ENCODE assay signal across 1 cellular context in genomic region chr9:682633-683508, GRCh38.
TF ChIP-seq lines count a peak whose summit lies in the region.

No MANE protein-coding gene starts in this region.

TF ChIP-seq in HepG2, 621 proteins besides CTCF, POLR2A, EP300 and RAD21 (continued from another document and continues in another):
- TF ChIP-seq REST (IDR thresholded peaks at IDR 0.05; ENCODE audit: borderline replicate concordance in 1 of 2, low read depth in 1 of 2, low read length in 2 of 2) (0 out of 4 replicates have a peak, but pooled peaks of 1 of the 2 experiments have one; percentile 47), ZUFSP (CRISPR knock-in tag; IDR thresholded peaks at IDR 0.05; ENCODE audit: borderline replicate concordance) (no peak), CEBPB (IDR thresholded peaks at IDR 0.05; ENCODE audit: borderline replicate concordance, low read depth, low read length) (peak; percentile 69; the same call in 1 of the 2 replicates), HMGXB3 (CRISPR knock-in tag; IDR thresholded peaks at IDR 0.05; ENCODE audit: borderline replicate concordance) (peak; percentile 71; the same call in 1 of the 2 replicates), NCOA1 (CRISPR knock-in tag; IDR thresholded peaks at IDR 0.05) (peak; percentile 96), HOXD1 (CRISPR knock-in tag; IDR thresholded peaks at IDR 0.05) (0 out of 2 replicates have a peak, but pooled peaks have one; percentile 58), ZNF546 (CRISPR knock-in tag; conservative IDR thresholded peaks at IDR 0.05) (0 out of 2 replicates have a peak, but pooled peaks have one; percentile 39), SYNCRIP (IDR thresholded peaks at IDR 0.05; ENCODE audit: insufficient read depth, low read depth, low read length) (no peak), ZNF781 (CRISPR knock-in tag; IDR thresholded peaks at IDR 0.05; ENCODE audit: borderline replicate concordance, not compliant biosample characterization) (peak; percentile 54), SP2 (CRISPR knock-in tag; IDR thresholded peaks at IDR 0.05) (no peak), DR1 (CRISPR knock-in tag; IDR thresholded peaks at IDR 0.05) (no peak; the same call in 1 of the 2 replicates), ZNF232 (CRISPR knock-in tag; IDR thresholded peaks at IDR 0.05; ENCODE audit: borderline replicate concordance) (no peak), ZNF124 (CRISPR knock-in tag; IDR thresholded peaks at IDR 0.05) (no peak; the same call in 1 of the 2 replicates), ZSCAN25 (CRISPR knock-in tag; IDR thresholded peaks at IDR 0.05) (no peak), THAP11 (CRISPR knock-in tag; IDR thresholded peaks at IDR 0.05) (peak; percentile 74), MBNL3 (CRISPR knock-in tag; conservative IDR thresholded peaks at IDR 0.05) (no peak), HNRNPUL1 (IDR thresholded peaks at IDR 0.05; ENCODE audit: low read depth, low read length) (no peak), KDM5B (CRISPR knock-in tag; IDR thresholded peaks at IDR 0.05; ENCODE audit: borderline replicate concordance) (no peak; the same call in 1 of the 2 replicates), MAFG (CRISPR knock-in tag; IDR thresholded peaks at IDR 0.05) (no peak), GZF1 (CRISPR knock-in tag; IDR thresholded peaks at IDR 0.05) (no peak), TAF1 (CRISPR knock-in tag; IDR thresholded peaks at IDR 0.05) (peak; percentile 85; the same call in 1 of the 2 replicates), CENPBD1 (CRISPR knock-in tag; IDR thresholded peaks at IDR 0.05; ENCODE audit: borderline replicate concordance, low read depth) (0 out of 2 replicates have a peak, but pooled peaks have one; percentile 50), ZSCAN31 (CRISPR knock-in tag; IDR thresholded peaks at IDR 0.05; ENCODE audit: low read depth) (peak; percentile 81; the same call in 1 of the 2 replicates), ZNF552 (CRISPR knock-in tag; IDR thresholded peaks at IDR 0.05; ENCODE audit: borderline replicate concordance) (no peak; the same call in 1 of the 2 replicates), ZNF382 (CRISPR knock-in tag; IDR thresholded peaks at IDR 0.05; ENCODE audit: borderline replicate concordance) (no peak), FOXA3 (CRISPR knock-in tag; IDR thresholded peaks at IDR 0.05) (peak; percentile 93), ZNF780A (CRISPR knock-in tag; IDR thresholded peaks at IDR 0.05) (no peak), DZIP1 (CRISPR knock-in tag; IDR thresholded peaks at IDR 0.05) (no peak), ZBTB3 (CRISPR knock-in tag; IDR thresholded peaks at IDR 0.05; ENCODE audit: borderline replicate concordance, low read depth) (peak; percentile 89; the same call in 1 of the 2 replicates), ZNF710 (CRISPR knock-in tag; IDR thresholded peaks at IDR 0.05; ENCODE audit: borderline replicate concordance) (peak; percentile 95), MAX (IDR thresholded peaks at IDR 0.05) (peak; percentile 82), AHR (CRISPR knock-in tag; IDR thresholded peaks at IDR 0.05) (peak; percentile 42; the same call in 1 of the 2 replicates), HOXA7 (CRISPR knock-in tag; IDR thresholded peaks at IDR 0.05) (no peak), ZFP1 (CRISPR knock-in tag; IDR thresholded peaks at IDR 0.05) (peak; percentile 36; the same call in 1 of the 2 replicates), MIER2 (CRISPR knock-in tag; IDR thresholded peaks at IDR 0.05) (peak; percentile 77), ZNF333 (CRISPR knock-in tag; IDR thresholded peaks at IDR 0.05; ENCODE audit: borderline replicate concordance) (no peak), PRDM10 (CRISPR knock-in tag; IDR thresholded peaks at IDR 0.05; ENCODE audit: low read depth) (0 out of 2 replicates have a peak, but pooled peaks have one; percentile 50), GMEB1 (CRISPR knock-in tag; IDR thresholded peaks at IDR 0.05; ENCODE audit: borderline replicate concordance) (0 out of 2 replicates have a peak, but pooled peaks have one; percentile 38)
